Comparison of ENCODE assay signal across 8 cellular contexts in the genomic region with DNA sequence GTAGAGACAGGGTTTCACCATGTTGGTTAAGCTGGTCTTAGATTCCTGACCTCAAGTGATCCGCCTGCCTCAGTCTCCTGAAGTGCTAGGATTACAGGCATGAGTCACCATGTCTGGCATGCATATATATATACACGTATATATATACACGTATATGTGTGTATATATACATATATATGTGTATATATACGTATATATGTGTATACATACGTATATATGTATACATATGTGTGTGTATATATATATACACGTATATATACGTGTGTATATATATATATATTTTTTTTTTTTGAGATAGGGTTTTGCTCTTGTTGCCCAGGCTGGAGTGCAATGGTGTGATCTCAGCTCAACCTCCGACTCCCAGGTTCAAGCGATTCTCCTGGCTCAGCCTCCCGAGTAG.
"Had no signal": no experiment of that assay in that cellular context is flagged by ENCODE, and none has a peak within 500 bp of the region (broad histone marks: within the 10 kb centered on the region; RNA-seq: fewer than 3 reads in every experiment).

No MANE protein-coding gene starts in this region.

- DNase-seq: H9, HCEC 1CT, KBM-7 had no signal

- H3K4me3 ChIP-seq: GM23338 had no signal

- ATAC-seq: GM23338, HepG2 had no signal

- H2AFZ ChIP-seq: GM23338 had no signal

- FAIRE-seq: H1, H54, HepG2 had no signal

- H3K27ac ChIP-seq: HL-60 had no signal

- H3K4me2 ChIP-seq: GM23338 had no signal
